14 cellular contexts compared by ENCODE assay signal in genomic region chr22:31093956-31094622, GRCh38. TPM values are rescaled to one million over a fixed set of nuclear protein-coding genes. Genes with fewer than 3 reads are reported as not detected.
A peak's percentile ranks its signal among the peaks of the same experiment; 100 is the strongest.
DNase-seq lines count a peak whose midpoint lies in the region; ATAC-seq and TF ChIP-seq lines count a peak whose summit lies in the region.
"Had no signal": no experiment of that assay in that cellular context is flagged by ENCODE, and none has a peak within 500 bp of the region (broad histone marks: within the 10 kb centered on the region; RNA-seq: fewer than 3 reads in every experiment).

No MANE protein-coding gene starts in this region.

- no peak for TF ChIP-seq CTCF in dorsolateral prefrontal cortex (IDR thresholded peaks at IDR 0.05 in 54 of 56, conservative IDR thresholded peaks at IDR 0.05 in 2 of 56; ENCODE audit: low read depth in 1 of 56, partially characterized antibody in 56 of 56)
- no peak for TF ChIP-seq CTCF in uterus (IDR thresholded peaks at IDR 0.05)
- no peak for TF ChIP-seq CTCF in foreskin keratinocyte (conservative IDR thresholded peaks at IDR 0.05)

- intact Hi-C loops in dorsolateral prefrontal cortex (cut with DNase I): loop anchor here in 1 of 2 donors (10.0 kb wide), 1 partner anchor 161 kb away; no protein-coding TSS in a partner anchor
- intact Hi-C loops in uterus (cut with DNase I; ENCODE audit: low total_unique reads): no loop called here

- peaks cover 7 to 26% of the 10 kb centered on the region in 2 donors for H3K4me1 ChIP-seq in uterus
- no peaks in the 10 kb centered on the region for H3K4me1 ChIP-seq in foreskin keratinocyte

- H3K4me3 ChIP-seq in dorsolateral prefrontal cortex (no peak overlapping the region), uterus (no peak overlapping the region)

- ATAC-seq in HG03378 (IDR thresholded peaks at IDR 0.05; ENCODE audit: unreplicated experiment) (no peak), foreskin keratinocyte (no peak)
- ATAC-seq: esophagus mucosa had no signal

- DNase-seq in NCI-H2196 treated with DMSO at 0.1 percent for 48 hours (lab: John Stamatoyannopoulos, UW; ENCODE audit: unreplicated experiment) (peak; percentile 12), dorsolateral prefrontal cortex (peak in 2 of 10 donors; percentile 60 to 92), myocyte (ENCODE audit: low read depth) (peak; percentile 89), uterus (peak; percentile 48 to 51), DMS53 treated with DMSO at 0.1 percent for 48 hours (lab: John Stamatoyannopoulos, UW; ENCODE audit: unreplicated experiment) (no peak), foreskin keratinocyte (no peak)
- DNase-seq: activated CD4-positive, alpha-beta T cell treated with anti-CD3 and anti-CD28 coated beads for 1 hour; KBM-7; NCI-H2029 treated with DMSO at 0.1 percent for 48 hours; retina; SW 1271 had no signal

- H3K36me3 ChIP-seq in uterus: no peaks in the 10 kb centered on the region

- peak overlapping the region in 51 of 59 donors; percentile 4 to 87 (median 71) for H3K27ac ChIP-seq in dorsolateral prefrontal cortex
- H3K27ac ChIP-seq in uterus: peak overlapping the region; percentile 96
- no peak overlapping the region for H3K27ac ChIP-seq in foreskin keratinocyte

- no peaks in the 10 kb centered on the region for H3K27me3 ChIP-seq in dorsolateral prefrontal cortex
- H3K27me3 ChIP-seq in uterus: no peaks in the 10 kb centered on the region
- no peaks in the 10 kb centered on the region for H3K27me3 ChIP-seq in foreskin keratinocyte

- no peak for TF ChIP-seq POLR2A in uterus (IDR thresholded peaks at IDR 0.05)

- no peaks in the 10 kb centered on the region for H3K9me3 ChIP-seq in uterus

RNA-seq across cellular contexts. Expression of gene SMTN, which starts 13.0 kb away (rescaled TPM):
- total RNA-seq in dorsolateral prefrontal cortex: 100 to 1,000 TPM in 2 of 120 experiments, 10 to 100 TPM in 118; 12.5 to 186 (median 28.4) TPM
- 210 and 293 TPM in 2 replicates for total RNA-seq in myocyte
- polyA plus RNA-seq in myocyte (2012): 66.0 TPM
- total RNA-seq in uterus: 100 to 1,000 TPM; 182 to 647 (median 274) TPM
- total RNA-seq in foreskin keratinocyte: 214 and 236 TPM in 2 replicates
- polyA plus RNA-seq in foreskin keratinocyte: 186 and 201 TPM in 2 replicates

RNA-seq across cellular contexts. Expression of gene SELENOM, which starts 13.3 kb away (rescaled TPM):
- 100 to 1,000 TPM in 102 of 120 experiments, 10 to 100 TPM in 18; 76.0 to 161 (median 116) TPM for total RNA-seq in dorsolateral prefrontal cortex
- 223 and 238 TPM in 2 replicates for total RNA-seq in myocyte
- 257 TPM for polyA plus RNA-seq in myocyte (2012)
- total RNA-seq in uterus: 1,000 to 10,000 TPM in 2 of 4 donors, 100 to 1,000 TPM in 1, 10 to 100 TPM in 1; 91.7 to 2,170 (median 948) TPM
- 5.7 and 15.5 TPM in 2 replicates for total RNA-seq in foreskin keratinocyte
- polyA plus RNA-seq in foreskin keratinocyte: 10.7 and 32.2 TPM in 2 replicates

RNA-seq across cellular contexts. Expression of gene INPP5J, which starts 28.7 kb away (rescaled TPM):
- total RNA-seq in dorsolateral prefrontal cortex (10 to 100 TPM in 117 of 120 experiments, 1 to 10 TPM in 3; 5.2 to 32.6 (median 18.5) TPM), myocyte (0.40 and 0.57 TPM in 2 replicates), uterus (1 to 10 TPM in 3 of 4 donors, under 1 TPM in 1; 0.59 to 7.9 (median 3.0) TPM), foreskin keratinocyte (1.3 TPM in 2 replicates)
- 0.61 TPM for polyA plus RNA-seq in myocyte (2012)
- 1.1 and 1.3 TPM in 2 replicates for polyA plus RNA-seq in foreskin keratinocyte
- total RNA-seq: subcutaneous adipose tissue had no signal

RNA-seq across cellular contexts. Expression of gene PLA2G3, which starts 46.2 kb away (rescaled TPM):
- 1 to 10 TPM in 1 of 120 experiments, under 1 TPM in 41, not detected in 78; 0.15 to 1.2 (median 0.27) TPM for total RNA-seq in dorsolateral prefrontal cortex
- total RNA-seq in myocyte: 0.21 and 1.7 TPM in 2 replicates
- polyA plus RNA-seq in myocyte (2012): 0.35 TPM
- not detected for total RNA-seq in uterus
- total RNA-seq in foreskin keratinocyte: 0.71 and 0.92 TPM in 2 replicates
- polyA plus RNA-seq in foreskin keratinocyte: 0.65 and 0.84 TPM in 2 replicates
- total RNA-seq: subcutaneous adipose tissue had no signal

Comparison
In these comparisons a context has a peak if more than half of its experiments do, and no peak if none do; other contexts are left out.
1. DNase-seq: peak in NCI-H2196 treated with DMSO at 0.1 percent for 48 hours (single experiment), myocyte (single experiment) and uterus (2 of 2); none in DMS53 treated with DMSO at 0.1 percent for 48 hours (single experiment) and foreskin keratinocyte (0 of 2).